Comparison of ENCODE assay signal across 16 cellular contexts in the genomic region with DNA sequence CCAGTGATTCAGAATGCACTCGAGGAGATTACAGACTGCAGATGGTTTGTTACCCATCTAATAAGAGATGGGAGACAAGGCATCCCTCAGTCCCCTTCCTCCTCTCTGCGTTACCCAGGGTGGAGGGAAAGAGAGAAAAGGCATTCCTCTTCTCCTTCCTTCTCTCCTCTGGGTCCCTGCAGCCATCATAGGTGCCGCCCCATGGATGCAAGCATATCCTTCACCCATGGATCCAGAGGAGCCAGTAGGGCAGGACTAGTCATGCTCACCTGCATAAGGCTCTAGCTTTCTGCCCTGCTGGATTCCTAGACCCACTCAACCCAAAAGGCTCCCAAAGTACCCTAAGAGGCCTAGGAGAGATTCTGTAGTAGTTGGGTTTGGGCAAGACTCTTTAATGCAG. TPM values are rescaled to one million over a fixed set of nuclear protein-coding genes. Genes with fewer than 3 reads are reported as not detected.
DNase-seq lines count a peak whose midpoint lies in the region; ATAC-seq and TF ChIP-seq lines count a peak whose summit lies in the region.
"Had no signal": no experiment of that assay in that cellular context is flagged by ENCODE, and none has a peak within 500 bp of the region (broad histone marks: within the 10 kb centered on the region; RNA-seq: fewer than 3 reads in every experiment).

No MANE protein-coding gene starts in this region.

- H3K27me3 Mint-ChIP-seq in activated CD8-positive, alpha-beta T cell treated with anti-CD3 and anti-CD28 coated beads for 36 hours: no peaks in the 10 kb centered on the region
- peaks cover 0 to 4% (median under 1%) of the 10 kb centered on the region in 3 donors for H3K27me3 Mint-ChIP-seq in immature natural killer cell (ENCODE audit: low read depth in 3 of 3)
- H3K27me3 Mint-ChIP-seq: naive thymus-derived CD8-positive, alpha-beta T cell had no signal

- H3K4me3 Mint-ChIP-seq in activated CD8-positive, alpha-beta T cell treated with anti-CD3 and anti-CD28 coated beads for 36 hours: no peak overlapping the region
- H3K4me3 Mint-ChIP-seq in immature natural killer cell: no peak overlapping the region
- H3K4me3 Mint-ChIP-seq: naive thymus-derived CD8-positive, alpha-beta T cell had no signal

- intact Hi-C loops in activated CD8-positive, alpha-beta T cell treated with anti-CD3 and anti-CD28 coated beads for 36 hours (cut with micrococcal nuclease): no loop called here

- H3K36me3 Mint-ChIP-seq in activated CD8-positive, alpha-beta T cell treated with anti-CD3 and anti-CD28 coated beads for 36 hours (ENCODE audit: low read depth): peaks cover 56% of the 10 kb centered on the region
- H3K36me3 Mint-ChIP-seq in immature natural killer cell: peaks cover 64 to 82% (median 72%) of the 10 kb centered on the region in 3 donors

- no peak for TF ChIP-seq CTCF in activated CD8-positive, alpha-beta T cell treated with anti-CD3 and anti-CD28 coated beads for 36 hours (IDR thresholded peaks at IDR 0.05)

- no peak for ATAC-seq in activated CD8-positive, alpha-beta T cell treated with anti-CD3 and anti-CD28 coated beads for 36 hours
- ATAC-seq in GM21723 (IDR thresholded peaks at IDR 0.05; ENCODE audit: unreplicated experiment) (no peak), GM21619 (IDR thresholded peaks at IDR 0.05; ENCODE audit: unreplicated experiment) (no peak)
- ATAC-seq: naive thymus-derived CD8-positive, alpha-beta T cell had no signal

- peaks cover 58% of the 10 kb centered on the region for H3K9me3 Mint-ChIP-seq in activated CD8-positive, alpha-beta T cell treated with anti-CD3 and anti-CD28 coated beads for 36 hours
- H3K9me3 Mint-ChIP-seq in immature natural killer cell: peaks cover 38 to 89% (median 65%) of the 10 kb centered on the region in 6 donors

- POLR2A ChIA-PET in activated CD8-positive, alpha-beta T cell treated with anti-CD3 and anti-CD28 coated beads for 36 hours (lab: Charles Lee): interaction anchor here (1.0 kb wide), 1 partner anchor 64 kb away, joined by 3 read pairs; no protein-coding TSS in a partner anchor

- CTCF ChIA-PET in activated CD8-positive, alpha-beta T cell treated with anti-CD3 and anti-CD28 coated beads for 36 hours (lab: Charles Lee): interaction anchor here (0.7 to 1.4 kb wide), 7 partner anchors 15 to 238 kb away, joined by 3 to 4 read pairs (median 3); a partner anchor contains a TSS

- H3K4me1 Mint-ChIP-seq in activated CD8-positive, alpha-beta T cell treated with anti-CD3 and anti-CD28 coated beads for 36 hours (ENCODE audit: low read depth): peaks cover 3% of the 10 kb centered on the region
- peaks cover 3 to 29% of the 10 kb centered on the region in 2 donors for H3K4me1 Mint-ChIP-seq in immature natural killer cell

- DNase-seq in A172 (ENCODE audit: low spot score) (peak; percentile 30), ELR (ENCODE audit: low read depth) (peak; percentile 10), iris pigment epithelial cell (ENCODE audit: low read depth) (peak; percentile 27), NCI-H1694 treated with DMSO at 0.1 percent for 48 hours (lab: John Stamatoyannopoulos, UW) (no peak), immature natural killer cell (no peak)
- peak; percentile 31 for DNase-seq in activated CD8-positive, alpha-beta T cell treated with anti-CD3 and anti-CD28 coated beads for 36 hours
- DNase-seq: activated naive CD4-positive, alpha-beta T cell; caudate nucleus; NCI-H1105 treated with DMSO at 0.1 percent for 48 hours; NCI-H524; stimulated activated CD4-positive, alpha-beta T cell treated with anti-CD3 and anti-CD28 coated beads, Interleukin-1b, Interleukin-23, amount 100 ng/mL, for 48 hours; T1000 had no signal

- no peak overlapping the region for H3K27ac Mint-ChIP-seq in activated CD8-positive, alpha-beta T cell treated with anti-CD3 and anti-CD28 coated beads for 36 hours
- H3K27ac Mint-ChIP-seq in immature natural killer cell: no peak overlapping the region
- H3K27ac Mint-ChIP-seq: naive thymus-derived CD8-positive, alpha-beta T cell had no signal

RNA-seq across cellular contexts. Expression of a gene that starts 20.4 kb away (rescaled TPM):
- total RNA-seq in A172 (2014; rRNA removed; shearing (Covaris generic)): 11.4 and 12.7 TPM in 2 replicates
- 1 to 10 TPM; 3.2 to 4.5 TPM for total RNA-seq in activated CD8-positive, alpha-beta T cell treated with anti-CD3 and anti-CD28 coated beads for 36 hours
- 10 to 100 TPM in 1 of 3 donors, 1 to 10 TPM in 2; 5.2 to 10.9 (median 8.0) TPM for polyA plus RNA-seq in immature natural killer cell
- total RNA-seq: G401 had no signal

RNA-seq across cellular contexts. Expression of a gene that starts 32.3 kb away (rescaled TPM):
- 2.8 and 3.5 TPM in 2 replicates for total RNA-seq in A172 (2014; rRNA removed; shearing (Covaris generic))
- total RNA-seq in activated CD8-positive, alpha-beta T cell treated with anti-CD3 and anti-CD28 coated beads for 36 hours: 1 to 10 TPM; 2.8 to 3.7 TPM
- polyA plus RNA-seq in immature natural killer cell: 10 to 100 TPM in 1 of 3 donors, 1 to 10 TPM in 2; 1.2 to 16.5 (median 5.8) TPM
- total RNA-seq: G401 had no signal

Comparison
In these comparisons a context has a peak if more than half of its experiments do, and no peak if none do; other contexts are left out.
1. DNase-seq: peak in A172 (single experiment), ELR (single experiment), activated CD8-positive, alpha-beta T cell treated with anti-CD3 and anti-CD28 coated beads for 36 hours (single experiment) and iris pigment epithelial cell (single experiment); none in NCI-H1694 treated with DMSO at 0.1 percent for 48 hours (single experiment) and immature natural killer cell (0 of 3).